Comparison of ENCODE assay signal across 30 cellular contexts in genomic region chr7:154886591-154886990, GRCh38.
"Had no signal": no experiment of that assay in that cellular context is flagged by ENCODE, and none has a peak within 500 bp of the region (broad histone marks: within the 10 kb centered on the region; RNA-seq: fewer than 3 reads in every experiment).

No MANE protein-coding gene starts in this region.

- H3K4me1 ChIP-seq: colonic mucosa, gastrocnemius medialis, left lung, pancreas, right lobe of liver, transverse colon, upper lobe of right lung, vagina had no signal

- H3K4me1 Mint-ChIP-seq: endodermal cell; mesothelial cell of epicardium; naive B cell; neural crest cell; stimulated activated naive B cell treated with anti-CD40 and anti-IgM and Interleukin-4, amounts not matched to agents 10 μg/mL and 1 μg/mL and 100 μg/mL, for 72 hours had no signal

- H3K9me3 Mint-ChIP-seq: natural killer cell treated with Interleukin-12 subunit alpha and Interleukin-12 subunit beta and Interleukin-15 and Interleukin-18, amount 100 ng/mL, for 72 hours; neural crest cell; stimulated activated naive CD8-positive, alpha-beta T cell treated with anti-CD3 and anti-CD28 coated beads, Interleukin-15, Interleukin-2, amounts not matched to agents 100 ng/mL and 50 ng/mL, for 24 hours had no signal

- H3K27ac Mint-ChIP-seq: dendritic cell treated with granulocyte-macrophage colony-stimulating factor and Interleukin-4, amounts not matched to agents 40 ng/mL and 50 ng/mL, for 4 days; endodermal cell; mesothelial cell of epicardium; naive B cell; natural killer cell treated with Interleukin-12 subunit alpha and Interleukin-12 subunit beta and Interleukin-15 and Interleukin-18, amount 100 ng/mL, for 72 hours; stimulated activated naive B cell treated with anti-CD40 and anti-IgM and Interleukin-4, amounts not matched to agents 10 μg/mL and 1 μg/mL and 100 μg/mL, for 72 hours; stimulated activated naive CD8-positive, alpha-beta T cell treated with anti-CD3 and anti-CD28 coated beads, Interleukin-15, Interleukin-2, amounts not matched to agents 100 ng/mL and 50 ng/mL, for 24 hours had no signal

- H3K36me3 ChIP-seq: colonic mucosa, gastrocnemius medialis, left lung, pancreas, right lobe of liver, transverse colon, upper lobe of right lung, vagina had no signal

- DNase-seq: colonic mucosa; effector CD8-positive, alpha-beta T cell; endodermal cell; foreskin fibroblast; gastrocnemius medialis; head of caudate nucleus; kidney; left cardiac atrium; left lung; mesenchymal stem cell; mucosa of descending colon; naive B cell; nucleus accumbens; pancreas; retina; right lobe of liver; small intestine; stimulated activated CD4-positive, alpha-beta T cell treated with anti-CD3 and anti-CD28 coated beads, Interleukin-15, amount 100 ng/mL, for 24 hours; stimulated activated CD4-positive, alpha-beta T cell treated with anti-CD3 and anti-CD28 coated beads, Interleukin-2, amount 100 ng/mL, for 48 hours; stimulated activated naive B cell treated with anti-CD40 and anti-IgM and Interleukin-4, amounts not matched to agents 10 μg/mL and 1 μg/mL and 100 μg/mL, for 72 hours; transverse colon; upper lobe of right lung had no signal

- ATAC-seq: esophagus mucosa; gastrocnemius medialis; left cardiac atrium; left lung; mucosa of descending colon; natural killer cell treated with Interleukin-12 subunit alpha and Interleukin-12 subunit beta and Interleukin-15 and Interleukin-18, amount 100 ng/mL, for 72 hours; pancreas; right lobe of liver; stimulated activated naive B cell treated with anti-CD40 and anti-IgM and Interleukin-4, amounts not matched to agents 10 μg/mL and 1 μg/mL and 100 μg/mL, for 72 hours; upper lobe of right lung had no signal

- H3K27ac ChIP-seq: colonic mucosa, epithelial cell of prostate, gastrocnemius medialis, left lung, pancreas, right lobe of liver, transverse colon, upper lobe of right lung, vagina had no signal

- H3K4me3 Mint-ChIP-seq: dendritic cell treated with granulocyte-macrophage colony-stimulating factor and Interleukin-4, amounts not matched to agents 40 ng/mL and 50 ng/mL, for 4 days; endodermal cell; mesothelial cell of epicardium; naive B cell; natural killer cell treated with Interleukin-12 subunit alpha and Interleukin-12 subunit beta and Interleukin-15 and Interleukin-18, amount 100 ng/mL, for 72 hours; neural crest cell; stimulated activated naive B cell treated with anti-CD40 and anti-IgM and Interleukin-4, amounts not matched to agents 10 μg/mL and 1 μg/mL and 100 μg/mL, for 72 hours; stimulated activated naive CD8-positive, alpha-beta T cell treated with anti-CD3 and anti-CD28 coated beads, Interleukin-15, Interleukin-2, amounts not matched to agents 100 ng/mL and 50 ng/mL, for 24 hours had no signal

- H3K36me3 Mint-ChIP-seq: mesothelial cell of epicardium; naive B cell; natural killer cell treated with Interleukin-12 subunit alpha and Interleukin-12 subunit beta and Interleukin-15 and Interleukin-18, amount 100 ng/mL, for 72 hours had no signal

- H3K27me3 Mint-ChIP-seq: dendritic cell treated with granulocyte-macrophage colony-stimulating factor and Interleukin-4, amounts not matched to agents 40 ng/mL and 50 ng/mL, for 4 days; natural killer cell treated with Interleukin-12 subunit alpha and Interleukin-12 subunit beta and Interleukin-15 and Interleukin-18, amount 100 ng/mL, for 72 hours; stimulated activated naive CD8-positive, alpha-beta T cell treated with anti-CD3 and anti-CD28 coated beads, Interleukin-15, Interleukin-2, amounts not matched to agents 100 ng/mL and 50 ng/mL, for 24 hours had no signal

- FAIRE-seq: kidney, pancreas, small intestine had no signal

- H3K4me3 ChIP-seq: colonic mucosa, gastrocnemius medialis, left lung, mucosa of descending colon, pancreas, right lobe of liver, transverse colon, upper lobe of right lung, vagina had no signal

- H3K27me3 ChIP-seq: colonic mucosa, gastrocnemius medialis, pancreas, right lobe of liver, transverse colon, vagina had no signal

- H3K9me3 ChIP-seq: colonic mucosa, gastrocnemius medialis, mucosa of descending colon, pancreas, right lobe of liver, transverse colon, upper lobe of right lung, vagina had no signal
